7 cellular contexts compared by ENCODE assay signal in the genomic region with DNA sequence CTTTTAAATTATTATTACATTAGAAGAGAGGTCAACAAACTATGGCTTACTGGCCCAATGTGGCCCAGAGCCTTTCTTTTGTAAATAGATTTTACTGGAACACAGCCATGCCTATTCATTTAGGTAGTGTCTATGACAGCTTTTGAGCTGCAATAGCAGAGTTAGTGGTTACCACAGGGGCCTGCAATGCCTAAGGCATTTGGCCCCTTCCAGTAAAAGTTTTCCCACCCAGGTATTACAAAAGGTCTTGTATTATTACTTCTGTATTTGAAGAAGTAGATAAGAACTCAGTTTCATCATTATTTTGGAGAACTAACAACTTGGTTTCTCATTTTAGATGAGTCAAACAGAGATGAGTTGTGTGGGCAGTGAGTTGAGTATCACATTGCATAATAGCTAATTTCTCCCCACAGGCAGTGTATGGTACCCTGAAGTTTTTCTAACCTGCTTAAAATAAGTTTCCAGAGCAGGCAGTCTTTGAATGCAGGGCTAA. TPM values are rescaled to one million over a fixed set of nuclear protein-coding genes. Genes with fewer than 3 reads are reported as not detected.
DNase-seq lines count a peak whose midpoint lies in the region; ATAC-seq, FAIRE-seq and TF ChIP-seq lines count a peak whose summit lies in the region.

No MANE protein-coding gene starts in this region.

- H3K27ac ChIP-seq in OCI-LY3 (ENCODE audit: low read length) = peak overlapping the region; percentile 77
- peak overlapping the region; percentile 22 for H3K27ac ChIP-seq in HepG2 (ENCODE audit: extremely low read length, insufficient read depth, low read length)

- H2AFZ ChIP-seq in OCI-LY3 (ENCODE audit: low read depth, low read length) (no peak overlapping the region), HepG2 (ENCODE audit: low read length) (no peak overlapping the region)

- no peak for FAIRE-seq in HepG2 (lab: Jason Lieb, UNC)

- H4K20me1 ChIP-seq in OCI-LY3 (ENCODE audit: insufficient read depth, low read length) = peaks cover 64% of the 10 kb centered on the region
- H4K20me1 ChIP-seq in HepG2 (ENCODE audit: insufficient read depth, low read length) = no peaks in the 10 kb centered on the region; the same call in 1 of the 2 replicates

- H3K9me3 ChIP-seq in OCI-LY3 (ENCODE audit: insufficient read depth, low read length) (no peaks in the 10 kb centered on the region), HepG2 (ENCODE audit: low read length) (no peaks in the 10 kb centered on the region)

- H3K4me1 ChIP-seq in OCI-LY3 (ENCODE audit: low read length) (peaks cover 45% of the 10 kb centered on the region), HepG2 (ENCODE audit: insufficient read depth, low read length) (peaks cover 52% of the 10 kb centered on the region)

- H3K36me3 ChIP-seq in OCI-LY3 (replicated peaks; ENCODE audit: low read depth, low read length) (peaks cover 75% of the 10 kb centered on the region), HepG2 (replicated peaks in 1 of 2; ENCODE audit: control insufficient read depth in 1 of 2, insufficient read depth in 2 of 2, low read length in 2 of 2) (peaks cover 25 to 67% of the 10 kb centered on the region in 2 experiments)

- no peak for TF ChIP-seq RAD21 in HepG2 (CRISPR knock-in tag; IDR thresholded peaks at IDR 0.05)

- TF ChIP-seq POLR2A in HepG2 (IDR thresholded peaks at IDR 0.05; ENCODE audit: insufficient read depth in 1 of 2, low read depth in 2 of 2, low read length in 2 of 2) = no peak
- TF ChIP-seq POLR2A in erythroblast (IDR thresholded peaks at IDR 0.05; ENCODE audit: low read length) = no peak

- CTCF ChIA-PET in HepG2 (lab: Yijun Ruan, JAX; ENCODE audit: low intra/inter-chr PET ratio, low total read pairs) = no interaction called here

- in situ Hi-C loops in HepG2 (cut with HindIII; ENCODE audit: extremely low pct_ligation_motif_present, low pct_unique_long_range_greater_than_20kb) = no loop called here

- H3K4me2 ChIP-seq in OCI-LY3 (ENCODE audit: low read length) (peak overlapping the region; percentile 81), HepG2 (ENCODE audit: low read depth, low read length) (peak overlapping the region; percentile 64)

- H3K9ac ChIP-seq in OCI-LY3 (ENCODE audit: low read length) (0 out of 2 replicates have a peak overlapping the region, but pooled peaks have one; percentile 13), HepG2 (ENCODE audit: insufficient read depth, low read depth, low read length) (no peak overlapping the region)

- H3K79me2 ChIP-seq in OCI-LY3 (ENCODE audit: low read length) (peaks cover 57% of the 10 kb centered on the region), HepG2 (ENCODE audit: insufficient read depth, low read length) (peaks cover 62% of the 10 kb centered on the region)

- DNase-seq in HepG2 (ENCODE audit: low spot score) (peak; percentile 41), SK-N-DZ (ENCODE audit: low spot score) (no peak), NCI-H128 (lab: John Stamatoyannopoulos, UW; ENCODE audit: unreplicated experiment) (no peak), erythroblast (lab: John Stamatoyannopoulos, UW) (no peak)

- intact Hi-C loops in HepG2 (cut with micrococcal nuclease; ENCODE audit: unreplicated experiment) = no loop called here

- POLR2A ChIA-PET in HepG2 (lab: Yijun Ruan, JAX) = interaction anchor here (2.4 kb wide), 1 partner anchor 10 kb away, joined by 16 read pairs; the partner anchor contains the start of genes FASTKD3 and MTRR

- peak; percentile 99 for ATAC-seq in GM18870 (IDR thresholded peaks at IDR 0.05; ENCODE audit: unreplicated experiment)
- peak; percentile 95 for ATAC-seq in HG02763 (IDR thresholded peaks at IDR 0.05; ENCODE audit: unreplicated experiment)
- peak; percentile 49 for ATAC-seq in HepG2

- BruUV-seq in HepG2 (replicated peaks; lab: Mats Ljungman, UMichigan) = no TSS peak

- H3K4me3 ChIP-seq in OCI-LY3 (ENCODE audit: low read length) (peak overlapping the region; percentile 56), HepG2 (replicated peaks in 1 of 3; ENCODE audit: insufficient read depth in 1 of 3, low read depth in 2 of 3, low read length in 3 of 3) (no peak overlapping the region; a peak in 1 of 6 replicates)

- TF ChIP-seq EP300 in HepG2 (IDR thresholded peaks at IDR 0.05; ENCODE audit: low read depth in 2 of 2, low read length in 2 of 2) (no peak), HepG2 (CRISPR knock-in tag; IDR thresholded peaks at IDR 0.05; ENCODE audit: borderline replicate concordance) (no peak)

- H3K27me3 ChIP-seq in OCI-LY3 (ENCODE audit: low read depth, low read length) (no peaks in the 10 kb centered on the region), HepG2 (ENCODE audit: control insufficient read depth in 1 of 2, insufficient read depth in 2 of 2, low read length in 2 of 2) (no peaks in the 10 kb centered on the region)

- TF ChIP-seq CTCF in OCI-LY3 (IDR thresholded peaks at IDR 0.05; ENCODE audit: low read depth, low read length) (no peak), HepG2 (CRISPR knock-in tag; IDR thresholded peaks at IDR 0.05) (no peak)

RNA-seq across cellular contexts. Expression of gene MTRR, which starts 9.5 kb away (rescaled TPM):
- total RNA-seq in HepG2 (2016; rRNA removed; fragmentation: Illumina TruSeq; extraction: Trizol) = 39.2 and 43.1 TPM in 2 replicates
- 9.6 and 9.7 TPM in 2 replicates for total RNA-seq in HepG2 (2016; cell fraction: cytosol; rRNA removed; fragmentation: Illumina TruSeq; extraction: Trizol; ENCODE audit: low read depth)
- total RNA-seq in HepG2 (2016; cell fraction: insoluble cytoplasmic fraction; rRNA removed; fragmentation: Illumina TruSeq; extraction: Trizol) = 44.7 and 46.0 TPM in 2 replicates
- total RNA-seq in HepG2 (2016; cell fraction: membrane; rRNA removed; fragmentation: Illumina TruSeq; extraction: Trizol) = 19.2 TPM in 2 replicates
- 73.8 and 83.7 TPM in 2 replicates for total RNA-seq in HepG2 (2016; cell fraction: nucleus; rRNA removed; fragmentation: Illumina TruSeq; extraction: Trizol)
- 53.9 and 59.2 TPM in 2 replicates for polyA plus RNA-seq in HepG2 (2011; rRNA removed)
- polyA plus RNA-seq in HepG2 (2011; cell fraction: cytosol; rRNA removed) = 24.6 and 29.6 TPM in 2 replicates
- 76.6 and 78.8 TPM in 2 replicates for polyA plus RNA-seq in HepG2 (2011; cell fraction: nucleus; rRNA removed)
- 27.0 and 30.9 TPM in 2 replicates for polyA plus RNA-seq in HepG2 (2012)
- polyA plus RNA-seq in HepG2 (2016; cell fraction: cytosol; fragmentation: Illumina TruSeq; extraction: Trizol; ENCODE audit: low read depth) = 5.1 and 6.8 TPM in 2 replicates
- polyA plus RNA-seq in HepG2 (2016; cell fraction: insoluble cytoplasmic fraction; fragmentation: Illumina TruSeq; extraction: Trizol; ENCODE audit: low read depth) = 49.7 and 51.4 TPM in 2 replicates
- polyA plus RNA-seq in HepG2 (2016; cell fraction: membrane; fragmentation: Illumina TruSeq; extraction: Trizol; ENCODE audit: low read depth) = 15.2 and 18.8 TPM in 2 replicates
- polyA plus RNA-seq in HepG2 (2016; cell fraction: nucleus; fragmentation: Illumina TruSeq; extraction: Trizol; ENCODE audit: insufficient read depth, low read depth) = 66.9 and 74.7 TPM in 2 replicates
- polyA minus RNA-seq in HepG2 (2011; rRNA and poly(A)+ RNA removed; ENCODE audit: low replicate concordance) = 87.7 and 260 TPM in 2 replicates
- 25.6 and 30.9 TPM in 2 replicates for polyA minus RNA-seq in HepG2 (2011; cell fraction: cytosol; rRNA and poly(A)+ RNA removed)
- polyA minus RNA-seq in HepG2 (2011; cell fraction: nucleus; rRNA and poly(A)+ RNA removed) = 211 and 212 TPM in 2 replicates
- 29.4 and 32.2 TPM in 2 replicates for polyA plus RNA-seq in SK-N-DZ (2014; cell fraction: cytosol; rRNA removed)
- polyA plus RNA-seq in SK-N-DZ (2014; cell fraction: nucleus; rRNA removed) = 65.0 and 79.7 TPM in 2 replicates

RNA-seq across cellular contexts. Expression of gene FASTKD3, which starts 9.6 kb away (rescaled TPM):
- 17.8 and 24.8 TPM in 2 replicates for total RNA-seq in HepG2 (2016; rRNA removed; fragmentation: Illumina TruSeq; extraction: Trizol)
- total RNA-seq in HepG2 (2016; cell fraction: cytosol; rRNA removed; fragmentation: Illumina TruSeq; extraction: Trizol; ENCODE audit: low read depth) = 7.2 and 7.8 TPM in 2 replicates
- 16.7 and 28.2 TPM in 2 replicates for total RNA-seq in HepG2 (2016; cell fraction: insoluble cytoplasmic fraction; rRNA removed; fragmentation: Illumina TruSeq; extraction: Trizol)
- 8.9 and 14.9 TPM in 2 replicates for total RNA-seq in HepG2 (2016; cell fraction: membrane; rRNA removed; fragmentation: Illumina TruSeq; extraction: Trizol)
- total RNA-seq in HepG2 (2016; cell fraction: nucleus; rRNA removed; fragmentation: Illumina TruSeq; extraction: Trizol) = 16.4 and 17.2 TPM in 2 replicates
- polyA plus RNA-seq in HepG2 (2011; rRNA removed) = 6.3 and 6.9 TPM in 2 replicates
- polyA plus RNA-seq in HepG2 (2011; cell fraction: cytosol; rRNA removed) = 2.8 and 4.2 TPM in 2 replicates
- polyA plus RNA-seq in HepG2 (2011; cell fraction: nucleus; rRNA removed) = 4.9 and 9.0 TPM in 2 replicates
- 6.8 and 8.0 TPM in 2 replicates for polyA plus RNA-seq in HepG2 (2012)
- polyA plus RNA-seq in HepG2 (2016; cell fraction: cytosol; fragmentation: Illumina TruSeq; extraction: Trizol; ENCODE audit: low read depth) = 2.4 and 3.0 TPM in 2 replicates
- 21.6 and 23.1 TPM in 2 replicates for polyA plus RNA-seq in HepG2 (2016; cell fraction: insoluble cytoplasmic fraction; fragmentation: Illumina TruSeq; extraction: Trizol; ENCODE audit: low read depth)
- 4.2 and 4.6 TPM in 2 replicates for polyA plus RNA-seq in HepG2 (2016; cell fraction: membrane; fragmentation: Illumina TruSeq; extraction: Trizol; ENCODE audit: low read depth)
- 23.7 and 30.6 TPM in 2 replicates for polyA plus RNA-seq in HepG2 (2016; cell fraction: nucleus; fragmentation: Illumina TruSeq; extraction: Trizol; ENCODE audit: insufficient read depth, low read depth)
- polyA minus RNA-seq in HepG2 (2011; rRNA and poly(A)+ RNA removed; ENCODE audit: low replicate concordance) = 1.4 and 11.6 TPM in 2 replicates
- 3.3 and 3.9 TPM in 2 replicates for polyA minus RNA-seq in HepG2 (2011; cell fraction: cytosol; rRNA and poly(A)+ RNA removed)
- polyA minus RNA-seq in HepG2 (2011; cell fraction: nucleus; rRNA and poly(A)+ RNA removed) = 12.0 and 15.3 TPM in 2 replicates
- polyA plus RNA-seq in SK-N-DZ (2014; cell fraction: cytosol; rRNA removed) = 22.9 and 29.3 TPM in 2 replicates
- polyA plus RNA-seq in SK-N-DZ (2014; cell fraction: nucleus; rRNA removed) = 28.3 and 51.3 TPM in 2 replicates

RNA-seq across cellular contexts. Expression of gene CFAP90, which starts 27.5 kb away (rescaled TPM):
- 0.11 and 0.20 TPM in 2 replicates for total RNA-seq in HepG2 (2016; rRNA removed; fragmentation: Illumina TruSeq; extraction: Trizol)
- not detected in 2 replicates for total RNA-seq in HepG2 (2016; cell fraction: cytosol; rRNA removed; fragmentation: Illumina TruSeq; extraction: Trizol; ENCODE audit: low read depth)
- not detected in 2 replicates for total RNA-seq in HepG2 (2016; cell fraction: insoluble cytoplasmic fraction; rRNA removed; fragmentation: Illumina TruSeq; extraction: Trizol)
- total RNA-seq in HepG2 (2016; cell fraction: membrane; rRNA removed; fragmentation: Illumina TruSeq; extraction: Trizol) = not detected in 2 replicates
- not detected in 2 replicates for total RNA-seq in HepG2 (2016; cell fraction: nucleus; rRNA removed; fragmentation: Illumina TruSeq; extraction: Trizol)
- not detected in 2 replicates for polyA plus RNA-seq in HepG2 (2011; rRNA removed)
- not detected in 2 replicates for polyA plus RNA-seq in HepG2 (2011; cell fraction: cytosol; rRNA removed)
- polyA plus RNA-seq in HepG2 (2011; cell fraction: nucleus; rRNA removed) = not detected in 2 replicates
- 0.09 TPM in 1 of 2 replicates, not detected in the other for polyA plus RNA-seq in HepG2 (2012)
- polyA plus RNA-seq in HepG2 (2016; cell fraction: cytosol; fragmentation: Illumina TruSeq; extraction: Trizol; ENCODE audit: low read depth) = 0.10 TPM in 1 of 2 replicates, not detected in the other
- polyA plus RNA-seq in HepG2 (2016; cell fraction: insoluble cytoplasmic fraction; fragmentation: Illumina TruSeq; extraction: Trizol; ENCODE audit: low read depth) = not detected in 2 replicates
- polyA plus RNA-seq in HepG2 (2016; cell fraction: membrane; fragmentation: Illumina TruSeq; extraction: Trizol; ENCODE audit: low read depth) = 0.25 TPM in 1 of 2 replicates, not detected in the other
- not detected in 2 replicates for polyA plus RNA-seq in HepG2 (2016; cell fraction: nucleus; fragmentation: Illumina TruSeq; extraction: Trizol; ENCODE audit: insufficient read depth, low read depth)
- polyA minus RNA-seq in HepG2 (2011; rRNA and poly(A)+ RNA removed; ENCODE audit: low replicate concordance) = not detected in 2 replicates
- polyA minus RNA-seq in HepG2 (2011; cell fraction: cytosol; rRNA and poly(A)+ RNA removed) = not detected in 2 replicates
- not detected in 2 replicates for polyA minus RNA-seq in HepG2 (2011; cell fraction: nucleus; rRNA and poly(A)+ RNA removed)
- polyA plus RNA-seq in SK-N-DZ (2014; cell fraction: cytosol; rRNA removed) = not detected in 2 replicates
- polyA plus RNA-seq in SK-N-DZ (2014; cell fraction: nucleus; rRNA removed) = not detected in 2 replicates

Comparison
In these comparisons a context has a peak if more than half of its experiments do, and no peak if none do; other contexts are left out.
1. ATAC-seq: peak in every context shown above with its lines; median percentile 99 in GM18870; 95 in HG02763; 49 in HepG2.